28 cellular contexts compared by ENCODE assay signal in the genomic region with DNA sequence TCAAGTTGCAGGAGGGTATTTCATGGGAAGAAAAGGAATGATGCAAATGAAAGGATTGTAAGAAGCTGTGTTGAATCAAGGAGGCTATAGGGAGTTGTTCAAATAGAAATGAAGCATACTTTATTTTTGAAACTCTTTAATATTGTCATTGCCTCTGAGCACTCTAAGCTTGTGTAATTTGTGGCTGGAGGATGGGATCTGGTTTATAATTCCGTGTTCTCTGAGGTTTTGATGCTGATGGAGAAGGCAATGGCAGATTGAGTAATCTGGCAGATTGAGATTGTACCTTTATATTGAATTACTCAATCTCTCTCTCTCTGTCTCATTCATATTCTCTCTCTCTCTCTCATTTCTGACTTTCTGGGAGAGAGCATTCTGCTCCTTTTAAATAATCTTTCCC.
"Had no signal": no experiment of that assay in that cellular context is flagged by ENCODE, and none has a peak within 500 bp of the region (broad histone marks: within the 10 kb centered on the region; RNA-seq: fewer than 3 reads in every experiment).

No MANE protein-coding gene starts in this region.

- H3K36me3 Mint-ChIP-seq: memory B cell; neural progenitor cell; stimulated activated memory B cell treated with anti-CD40 and anti-IgM and Interleukin-4, amounts not matched to agents 10 μg/mL and 1 μg/mL and 100 μg/mL, for 72 hours had no signal

- DNase-seq: central memory CD4-positive, alpha-beta T cell; colonic mucosa; effector memory CD4-positive, alpha-beta T cell; heart left ventricle; kidney; midbrain; naive thymus-derived CD4-positive, alpha-beta T cell; sigmoid colon; spleen; stimulated activated CD4-positive, alpha-beta T cell treated with anti-CD3 and anti-CD28 coated beads, Interleukin-4, amount 100 ng/mL, for 4 hours; stimulated activated naive CD8-positive, alpha-beta T cell treated with anti-CD3 and anti-CD28 coated beads, Interleukin-15, Interleukin-2, amounts not matched to agents 100 U/mL and 50 U/mL, for 24 hours; upper lobe of left lung; uterus had no signal

- H3K27ac Mint-ChIP-seq: dendritic cell treated with granulocyte-macrophage colony-stimulating factor and Interleukin-4, amounts not matched to agents 40 ng/mL and 50 ng/mL, for 4 days; memory B cell; naive thymus-derived CD4-positive, alpha-beta T cell; nephron; neural progenitor cell; stimulated activated memory B cell treated with anti-CD40 and anti-IgM and Interleukin-4, amounts not matched to agents 10 μg/mL and 1 μg/mL and 100 μg/mL, for 72 hours had no signal

- H3K79me2 ChIP-seq: hepatocyte had no signal

- H3K4me3 ChIP-seq: colonic mucosa, esophagus muscularis mucosa, heart left ventricle, hepatocyte, lung, neural progenitor cell, prostate gland, right atrium auricular region, sigmoid colon, skin epidermis, spleen, thoracic aorta, tibial nerve, upper lobe of left lung, uterus had no signal

- H3K36me3 ChIP-seq: colonic mucosa, esophagus muscularis mucosa, heart left ventricle, neural progenitor cell, prostate gland, right atrium auricular region, sigmoid colon, spleen, thoracic aorta, tibial nerve, upper lobe of left lung, uterus had no signal

- H3K27ac ChIP-seq: colonic mucosa, foreskin keratinocyte, heart left ventricle, hepatocyte, neural progenitor cell, prostate gland, spleen, thoracic aorta, upper lobe of left lung had no signal

- H3K4me1 Mint-ChIP-seq: memory B cell; naive thymus-derived CD4-positive, alpha-beta T cell; neural progenitor cell; stimulated activated memory B cell treated with anti-CD40 and anti-IgM and Interleukin-4, amounts not matched to agents 10 μg/mL and 1 μg/mL and 100 μg/mL, for 72 hours had no signal

- H3K9ac ChIP-seq: neural progenitor cell had no signal

- H3K4me2 ChIP-seq: hepatocyte, neural progenitor cell had no signal

- ATAC-seq: foreskin keratinocyte; left lobe of liver; naive thymus-derived CD4-positive, alpha-beta T cell; stimulated activated memory B cell treated with anti-CD40 and anti-IgM and Interleukin-4, amounts not matched to agents 10 μg/mL and 1 μg/mL and 100 μg/mL, for 72 hours; stimulated activated naive CD8-positive, alpha-beta T cell treated with anti-CD3 and anti-CD28 coated beads, Interleukin-15, Interleukin-2, amounts not matched to agents 100 U/mL and 50 U/mL, for 24 hours had no signal

- H3K9me3 Mint-ChIP-seq: nephron had no signal

- H3K27me3 Mint-ChIP-seq: dendritic cell treated with granulocyte-macrophage colony-stimulating factor and Interleukin-4, amounts not matched to agents 40 ng/mL and 50 ng/mL, for 4 days; stimulated activated memory B cell treated with anti-CD40 and anti-IgM and Interleukin-4, amounts not matched to agents 10 μg/mL and 1 μg/mL and 100 μg/mL, for 72 hours had no signal

- H3K27me3 ChIP-seq: colonic mucosa, esophagus muscularis mucosa, foreskin keratinocyte, heart left ventricle, hepatocyte, neural progenitor cell, right atrium auricular region, sigmoid colon, spleen, tibial nerve, upper lobe of left lung, uterus had no signal

- H3K9me3 ChIP-seq: colonic mucosa, prostate gland, thoracic aorta, upper lobe of left lung, uterus had no signal

- H3K4me3 Mint-ChIP-seq: dendritic cell treated with granulocyte-macrophage colony-stimulating factor and Interleukin-4, amounts not matched to agents 40 ng/mL and 50 ng/mL, for 4 days; memory B cell; naive thymus-derived CD4-positive, alpha-beta T cell; nephron; neural progenitor cell; stimulated activated memory B cell treated with anti-CD40 and anti-IgM and Interleukin-4, amounts not matched to agents 10 μg/mL and 1 μg/mL and 100 μg/mL, for 72 hours had no signal

- H3K4me1 ChIP-seq: colonic mucosa, foreskin keratinocyte, neural progenitor cell, prostate gland, spleen, uterus had no signal
